Comparison of ENCODE assay signal across 8 cellular contexts in genomic region chr18:49813321-49814146, GRCh38. TPM values are rescaled to one million over a fixed set of nuclear protein-coding genes. Genes with fewer than 3 reads are reported as not detected.
DNase-seq lines count a peak whose midpoint lies in the region; ATAC-seq and TF ChIP-seq lines count a peak whose summit lies in the region.

A gene with protein sequence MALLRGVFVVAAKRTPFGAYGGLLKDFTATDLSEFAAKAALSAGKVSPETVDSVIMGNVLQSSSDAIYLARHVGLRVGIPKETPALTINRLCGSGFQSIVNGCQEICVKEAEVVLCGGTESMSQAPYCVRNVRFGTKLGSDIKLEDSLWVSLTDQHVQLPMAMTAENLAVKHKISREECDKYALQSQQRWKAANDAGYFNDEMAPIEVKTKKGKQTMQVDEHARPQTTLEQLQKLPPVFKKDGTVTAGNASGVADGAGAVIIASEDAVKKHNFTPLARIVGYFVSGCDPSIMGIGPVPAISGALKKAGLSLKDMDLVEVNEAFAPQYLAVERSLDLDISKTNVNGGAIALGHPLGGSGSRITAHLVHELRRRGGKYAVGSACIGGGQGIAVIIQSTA (minus strand): TSS chr18:49813533. CDS start chr18:49813484, 49 bp downstream.

- H3K4me1 Mint-ChIP-seq in type B pancreatic cell (ENCODE audit: unreplicated experiment), result peaks cover 26% of the 10 kb centered on the region

- DNase-seq in GM12864 (ENCODE audit: low read depth) (peak; percentile 53), NCI-H1092 (lab: John Stamatoyannopoulos, UW) (peak; percentile 85), SW 1271 (lab: John Stamatoyannopoulos, UW) (peak; percentile 26 to 56), Right ventricle myocardium superior (peak; percentile 92), pons (ENCODE audit: low spot score) (peak; percentile 87), type B pancreatic cell (ENCODE audit: extremely low spot score, unreplicated experiment) (peak; percentile 89)
- peak; percentile 54 for DNase-seq in activated naive CD8-positive, alpha-beta T cell treated with anti-CD3 and anti-CD28 coated beads, Interleukin-2, amount 50 U/mL, for 16 hours (ENCODE audit: low read depth, low spot score)

- peak within 1 kb of the TSS; percentile 92 for H3K27ac Mint-ChIP-seq in type B pancreatic cell

- H3K4me3 Mint-ChIP-seq in type B pancreatic cell, result peak within 1 kb of the TSS; percentile 92

- ATAC-seq in HG02610 (IDR thresholded peaks at IDR 0.05; ENCODE audit: unreplicated experiment) (peak; percentile 86), Right ventricle myocardium superior (ENCODE audit: poor library complexity) (peak; percentile 97)

- peaks cover 15% of the 10 kb centered on the region for H3K9me3 Mint-ChIP-seq in type B pancreatic cell

- peak within 1 kb of the TSS; percentile 71 for H3K4me3 ChIP-seq in GM12864 (ENCODE audit: low read depth, low read length)

- intact Hi-C loops in Right ventricle myocardium superior (cut with DNase I), result no loop called here

- no peaks in the 10 kb centered on the region for H3K27me3 Mint-ChIP-seq in type B pancreatic cell

- TF ChIP-seq CTCF in GM12864 (IDR thresholded peaks at IDR 0.05; ENCODE audit: low read depth, low read length, missing control alignments), result no peak
- TF ChIP-seq CTCF in type B pancreatic cell (conservative IDR thresholded peaks at IDR 0.05), result no peak

- peaks cover 31% of the 10 kb centered on the region for H3K36me3 Mint-ChIP-seq in type B pancreatic cell

RNA-seq across cellular contexts. Expression of the gene that starts here (rescaled TPM):
- total RNA-seq in Right ventricle myocardium superior (443 TPM), type B pancreatic cell (ENCODE audit: low replicate concordance) (66.7 and 99.0 TPM in 2 replicates)

Comparison
In these comparisons a context has a peak if more than half of its experiments do, and no peak if none do; other contexts are left out.
1. Peak in every context shown above with its lines: DNase-seq, ATAC-seq and H3K4me3 ChIP-seq.
2. DNase-seq: peak in every context shown above with its lines; median percentile 92 in Right ventricle myocardium superior; 89 in type B pancreatic cell; 87 in pons; 85 in NCI-H1092; 54 in activated naive CD8-positive, alpha-beta T cell treated with anti-CD3 and anti-CD28 coated beads, Interleukin-2, amount 50 U/mL, for 16 hours; 53 in GM12864; 41 in SW 1271.